1 cellular context compared by ENCODE assay signal in the genomic region with DNA sequence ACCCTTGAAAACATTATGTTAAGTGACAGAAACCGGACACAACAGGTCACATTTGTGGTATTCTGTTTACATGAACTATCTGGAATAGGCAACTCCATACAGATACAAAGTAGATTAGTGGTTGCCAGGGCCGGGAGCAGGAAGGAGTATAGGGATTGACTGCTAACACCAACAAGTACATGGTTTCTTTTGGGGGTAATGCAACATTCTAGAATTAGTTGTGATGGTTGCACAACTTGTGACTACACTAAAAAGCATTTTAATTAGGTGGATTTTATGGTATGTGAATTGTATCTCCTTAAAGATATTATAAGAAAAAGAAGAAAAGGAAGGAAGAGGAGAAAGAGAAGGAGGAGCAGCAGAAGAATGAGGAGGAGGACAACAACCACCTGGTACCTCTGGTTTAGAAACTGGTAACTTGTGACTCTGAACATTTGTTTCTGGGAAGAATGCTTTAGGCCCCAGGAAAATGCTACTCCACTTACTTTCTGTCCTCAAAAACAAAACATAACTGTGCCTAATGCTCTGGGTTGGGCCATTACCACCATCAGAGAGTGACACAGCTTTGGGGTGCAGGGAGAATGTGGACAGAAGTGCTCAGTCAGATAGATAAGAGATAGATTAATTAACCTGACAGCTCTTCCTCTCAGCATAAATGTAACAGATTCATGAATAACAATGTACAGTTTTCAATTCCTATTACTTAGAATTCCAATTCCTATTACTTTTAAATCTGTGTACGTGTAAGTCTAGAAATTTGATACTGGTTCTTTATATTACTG.
TF ChIP-seq lines count a peak whose summit lies in the region.

No MANE protein-coding gene starts in this region.

TF ChIP-seq in K562, 482 proteins besides CTCF, POLR2A, EP300 and RAD21 (continued from another document and continues in another):
- TF ChIP-seq TBL1XR1 (IDR thresholded peaks at IDR 0.05; ENCODE audit: low read length in 2 of 2) (no peak), ZNF449 (CRISPR knock-in tag; IDR thresholded peaks at IDR 0.05) (no peak), MECOM (CRISPR knock-in tag; IDR thresholded peaks at IDR 0.05) (peak; percentile 89), SP2 (IDR thresholded peaks at IDR 0.05; ENCODE audit: extremely low read depth, low read depth, low read length, poor library complexity, severe bottlenecking) (no peak), ZBED1 (IDR thresholded peaks at IDR 0.05) (no peak), DMBX1 (CRISPR knock-in tag; IDR thresholded peaks at IDR 0.05; ENCODE audit: borderline replicate concordance) (no peak), PHTF2 (CRISPR knock-in tag; IDR thresholded peaks at IDR 0.05) (no peak), ZNF589 (CRISPR knock-in tag; IDR thresholded peaks at IDR 0.05; ENCODE audit: low read depth) (0 out of 2 replicates have a peak, but pooled peaks have one; percentile 31), ELF1 (tag; IDR thresholded peaks at IDR 0.05) (no peak), NR2C2 (CRISPR knock-in tag; IDR thresholded peaks at IDR 0.05) (no peak), NR2C2 (tag; IDR thresholded peaks at IDR 0.05) (peak; percentile 20; the same call in 1 of the 2 replicates), E4F1 (CRISPR knock-in tag; IDR thresholded peaks at IDR 0.05; ENCODE audit: borderline replicate concordance) (no peak), NEUROD1 (IDR thresholded peaks at IDR 0.05; ENCODE audit: borderline replicate concordance, low read depth, low read length, partially characterized antibody) (no peak), HMG20B (CRISPR knock-in tag; IDR thresholded peaks at IDR 0.05) (no peak), ZNF217 (CRISPR knock-in tag; IDR thresholded peaks at IDR 0.05) (no peak), RCOR1 (IDR thresholded peaks at IDR 0.05; ENCODE audit: borderline replicate concordance in 1 of 2, low read depth in 2 of 2, low read length in 2 of 2) (peak in 1 of 2 experiments; percentile 54; a peak in 1 of 4 replicates), TOE1 (IDR thresholded peaks at IDR 0.05; ENCODE audit: borderline replicate concordance) (no peak), TOE1 (CRISPR knock-in tag; IDR thresholded peaks at IDR 0.05; ENCODE audit: borderline replicate concordance, low read depth) (no peak), CBX3 (IDR thresholded peaks at IDR 0.05; ENCODE audit: borderline replicate concordance in 1 of 2, low read length in 2 of 2) (no peak), FOXM1 (IDR thresholded peaks at IDR 0.05; ENCODE audit: low read depth) (no peak), FOXM1 (CRISPR knock-in tag; IDR thresholded peaks at IDR 0.05; ENCODE audit: low read depth) (no peak), ESRRA (IDR thresholded peaks at IDR 0.05; ENCODE audit: borderline replicate concordance, low read depth) (no peak), RB1 (IDR thresholded peaks at IDR 0.05; ENCODE audit: low read depth) (no peak), KLF1 (tag; IDR thresholded peaks at IDR 0.05) (no peak), ZFP91 (CRISPR knock-in tag; IDR thresholded peaks at IDR 0.05) (no peak), ZNF764 (CRISPR knock-in tag; IDR thresholded peaks at IDR 0.05; ENCODE audit: low read depth) (no peak), ZC3H8 (IDR thresholded peaks at IDR 0.05) (no peak), HSF4 (CRISPR knock-in tag; IDR thresholded peaks at IDR 0.05; ENCODE audit: borderline replicate concordance) (no peak), CBFA2T3 (IDR thresholded peaks at IDR 0.05) (peak; percentile 36; the same call in 1 of the 2 replicates), ZNF717 (CRISPR knock-in tag; IDR thresholded peaks at IDR 0.05) (no peak), EP400 (IDR thresholded peaks at IDR 0.05) (no peak), RBBP5 (IDR thresholded peaks at IDR 0.05; ENCODE audit: borderline replicate concordance, insufficient read depth, low read length, poor library complexity, severe bottlenecking) (peak; percentile 28), ETS2 (tag; IDR thresholded peaks at IDR 0.05; ENCODE audit: borderline replicate concordance, poor library complexity, severe bottlenecking) (no peak), PPARD (CRISPR knock-in tag; IDR thresholded peaks at IDR 0.05) (no peak), CTBP1 (IDR thresholded peaks at IDR 0.05; ENCODE audit: borderline replicate concordance) (peak; percentile 47; the same call in 1 of the 2 replicates), RAD51 (IDR thresholded peaks at IDR 0.05; ENCODE audit: borderline replicate concordance, low read depth) (no peak), ZNF695 (CRISPR knock-in tag; IDR thresholded peaks at IDR 0.05) (no peak), NCOA2 (IDR thresholded peaks at IDR 0.05; ENCODE audit: partially characterized antibody in 2 of 2) (no peak), LEF1 (IDR thresholded peaks at IDR 0.05) (peak; percentile 44; the same call in 1 of the 2 replicates)
- TF ChIP-seq, protein P1, sequence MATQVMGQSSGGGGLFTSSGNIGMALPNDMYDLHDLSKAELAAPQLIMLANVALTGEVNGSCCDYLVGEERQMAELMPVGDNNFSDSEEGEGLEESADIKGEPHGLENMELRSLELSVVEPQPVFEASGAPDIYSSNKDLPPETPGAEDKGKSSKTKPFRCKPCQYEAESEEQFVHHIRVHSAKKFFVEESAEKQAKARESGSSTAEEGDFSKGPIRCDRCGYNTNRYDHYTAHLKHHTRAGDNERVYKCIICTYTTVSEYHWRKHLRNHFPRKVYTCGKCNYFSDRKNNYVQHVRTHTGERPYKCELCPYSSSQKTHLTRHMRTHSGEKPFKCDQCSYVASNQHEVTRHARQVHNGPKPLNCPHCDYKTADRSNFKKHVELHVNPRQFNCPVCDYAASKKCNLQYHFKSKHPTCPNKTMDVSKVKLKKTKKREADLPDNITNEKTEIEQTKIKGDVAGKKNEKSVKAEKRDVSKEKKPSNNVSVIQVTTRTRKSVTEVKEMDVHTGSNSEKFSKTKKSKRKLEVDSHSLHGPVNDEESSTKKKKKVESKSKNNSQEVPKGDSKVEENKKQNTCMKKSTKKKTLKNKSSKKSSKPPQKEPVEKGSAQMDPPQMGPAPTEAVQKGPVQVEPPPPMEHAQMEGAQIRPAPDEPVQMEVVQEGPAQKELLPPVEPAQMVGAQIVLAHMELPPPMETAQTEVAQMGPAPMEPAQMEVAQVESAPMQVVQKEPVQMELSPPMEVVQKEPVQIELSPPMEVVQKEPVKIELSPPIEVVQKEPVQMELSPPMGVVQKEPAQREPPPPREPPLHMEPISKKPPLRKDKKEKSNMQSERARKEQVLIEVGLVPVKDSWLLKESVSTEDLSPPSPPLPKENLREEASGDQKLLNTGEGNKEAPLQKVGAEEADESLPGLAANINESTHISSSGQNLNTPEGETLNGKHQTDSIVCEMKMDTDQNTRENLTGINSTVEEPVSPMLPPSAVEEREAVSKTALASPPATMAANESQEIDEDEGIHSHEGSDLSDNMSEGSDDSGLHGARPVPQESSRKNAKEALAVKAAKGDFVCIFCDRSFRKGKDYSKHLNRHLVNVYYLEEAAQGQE (CRISPR knock-in tag; IDR thresholded peaks at IDR 0.05; ENCODE audit: low read depth) = no peak
- TF ChIP-seq, protein P2, sequence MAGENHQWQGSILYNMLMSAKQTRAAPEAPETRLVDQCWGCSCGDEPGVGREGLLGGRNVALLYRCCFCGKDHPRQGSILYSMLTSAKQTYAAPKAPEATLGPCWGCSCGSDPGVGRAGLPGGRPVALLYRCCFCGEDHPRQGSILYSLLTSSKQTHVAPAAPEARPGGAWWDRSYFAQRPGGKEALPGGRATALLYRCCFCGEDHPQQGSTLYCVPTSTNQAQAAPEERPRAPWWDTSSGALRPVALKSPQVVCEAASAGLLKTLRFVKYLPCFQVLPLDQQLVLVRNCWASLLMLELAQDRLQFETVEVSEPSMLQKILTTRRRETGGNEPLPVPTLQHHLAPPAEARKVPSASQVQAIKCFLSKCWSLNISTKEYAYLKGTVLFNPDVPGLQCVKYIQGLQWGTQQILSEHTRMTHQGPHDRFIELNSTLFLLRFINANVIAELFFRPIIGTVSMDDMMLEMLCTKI (IDR thresholded peaks at IDR 0.05; ENCODE audit: partially characterized antibody) = no peak
- TF ChIP-seq, protein P3, sequence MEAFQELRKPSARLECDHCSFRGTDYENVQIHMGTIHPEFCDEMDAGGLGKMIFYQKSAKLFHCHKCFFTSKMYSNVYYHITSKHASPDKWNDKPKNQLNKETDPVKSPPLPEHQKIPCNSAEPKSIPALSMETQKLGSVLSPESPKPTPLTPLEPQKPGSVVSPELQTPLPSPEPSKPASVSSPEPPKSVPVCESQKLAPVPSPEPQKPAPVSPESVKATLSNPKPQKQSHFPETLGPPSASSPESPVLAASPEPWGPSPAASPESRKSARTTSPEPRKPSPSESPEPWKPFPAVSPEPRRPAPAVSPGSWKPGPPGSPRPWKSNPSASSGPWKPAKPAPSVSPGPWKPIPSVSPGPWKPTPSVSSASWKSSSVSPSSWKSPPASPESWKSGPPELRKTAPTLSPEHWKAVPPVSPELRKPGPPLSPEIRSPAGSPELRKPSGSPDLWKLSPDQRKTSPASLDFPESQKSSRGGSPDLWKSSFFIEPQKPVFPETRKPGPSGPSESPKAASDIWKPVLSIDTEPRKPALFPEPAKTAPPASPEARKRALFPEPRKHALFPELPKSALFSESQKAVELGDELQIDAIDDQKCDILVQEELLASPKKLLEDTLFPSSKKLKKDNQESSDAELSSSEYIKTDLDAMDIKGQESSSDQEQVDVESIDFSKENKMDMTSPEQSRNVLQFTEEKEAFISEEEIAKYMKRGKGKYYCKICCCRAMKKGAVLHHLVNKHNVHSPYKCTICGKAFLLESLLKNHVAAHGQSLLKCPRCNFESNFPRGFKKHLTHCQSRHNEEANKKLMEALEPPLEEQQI (IDR thresholded peaks at IDR 0.05) = no peak
- TF ChIP-seq, protein P4, sequence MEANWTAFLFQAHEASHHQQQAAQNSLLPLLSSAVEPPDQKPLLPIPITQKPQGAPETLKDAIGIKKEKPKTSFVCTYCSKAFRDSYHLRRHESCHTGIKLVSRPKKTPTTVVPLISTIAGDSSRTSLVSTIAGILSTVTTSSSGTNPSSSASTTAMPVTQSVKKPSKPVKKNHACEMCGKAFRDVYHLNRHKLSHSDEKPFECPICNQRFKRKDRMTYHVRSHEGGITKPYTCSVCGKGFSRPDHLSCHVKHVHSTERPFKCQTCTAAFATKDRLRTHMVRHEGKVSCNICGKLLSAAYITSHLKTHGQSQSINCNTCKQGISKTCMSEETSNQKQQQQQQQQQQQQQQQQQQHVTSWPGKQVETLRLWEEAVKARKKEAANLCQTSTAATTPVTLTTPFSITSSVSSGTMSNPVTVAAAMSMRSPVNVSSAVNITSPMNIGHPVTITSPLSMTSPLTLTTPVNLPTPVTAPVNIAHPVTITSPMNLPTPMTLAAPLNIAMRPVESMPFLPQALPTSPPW (CRISPR knock-in tag; IDR thresholded peaks at IDR 0.05) = peak; percentile 42; the same call in 1 of the 2 replicates
